ENCODE assay signal across 8 cellular contexts in the genomic region with DNA sequence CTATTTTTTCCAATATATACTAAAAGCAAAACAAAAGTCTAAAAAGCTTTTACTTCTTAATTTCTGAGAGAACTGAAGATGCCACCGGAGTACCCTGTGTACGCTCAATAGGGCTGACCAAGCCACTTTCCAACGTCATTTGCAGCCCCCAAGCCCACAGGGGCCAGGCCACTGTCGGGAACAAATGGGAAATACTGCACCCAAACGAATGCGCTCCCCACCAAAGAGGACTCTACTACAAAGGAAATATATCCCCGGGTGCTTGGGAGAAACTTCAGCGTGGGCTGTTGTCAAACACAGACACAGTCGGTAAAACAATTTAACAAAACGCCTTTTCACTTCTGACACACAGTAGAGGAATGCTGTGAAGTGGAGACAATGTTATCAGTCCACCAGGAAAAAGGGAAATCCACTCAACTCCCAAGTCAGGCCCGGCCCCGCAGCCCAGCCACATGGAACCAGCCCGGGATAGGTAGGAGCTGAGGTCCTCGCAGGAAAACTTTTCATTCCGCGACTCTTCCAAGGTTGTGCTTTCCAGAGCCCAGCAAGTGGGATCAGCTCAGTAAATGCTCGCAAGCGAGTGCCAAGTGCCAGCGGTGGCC. TPM values are rescaled to one million over a fixed set of nuclear protein-coding genes. Genes with fewer than 3 reads are reported as not detected.
DNase-seq lines count a peak whose midpoint lies in the region; ATAC-seq and TF ChIP-seq lines count a peak whose summit lies in the region.

No MANE protein-coding gene starts in this region.

- no peak for TF ChIP-seq POLR2A in esophagus muscularis mucosa (IDR thresholded peaks at IDR 0.05; ENCODE audit: low read depth)

- ATAC-seq in HG03469 (IDR thresholded peaks at IDR 0.05; ENCODE audit: unreplicated experiment) (no peak), GM18867 (IDR thresholded peaks at IDR 0.05; ENCODE audit: unreplicated experiment) (no peak)

- peak overlapping the region; percentile 88 for H3K27ac ChIP-seq in RWPE1
- peak overlapping the region; percentile 88 to 94 (median 93) for H3K27ac ChIP-seq in esophagus muscularis mucosa (replicated peaks in 1 of 4)
- H3K27ac ChIP-seq in neural cell (ENCODE audit: low read length), result no peak overlapping the region

- intact Hi-C loops in esophagus muscularis mucosa (cut with DNase I), result loop anchor here (5.0 kb wide), 1 partner anchor 86 kb away; no protein-coding TSS in a partner anchor

- TF ChIP-seq EP300 in esophagus muscularis mucosa (IDR thresholded peaks at IDR 0.05) (no peak), neural cell (conservative IDR thresholded peaks at IDR 0.05; ENCODE audit: poor library complexity, severe bottlenecking) (no peak)

- no peaks in the 10 kb centered on the region for H3K9me2 ChIP-seq in neural cell (ENCODE audit: insufficient read depth, low read length)

- peak overlapping the region; percentile 14 for H2AFZ ChIP-seq in neural cell (ENCODE audit: low read depth, low read length)

- peaks cover 50% of the 10 kb centered on the region for H3K79me2 ChIP-seq in neural cell (replicated peaks; ENCODE audit: insufficient read depth, low read length)

- DNase-seq in RWPE1 (ENCODE audit: low spot score) (peak; percentile 56), esophagus muscularis mucosa (ENCODE audit: extremely low spot score) (no peak), putamen (ENCODE audit: low spot score) (no peak), AML-193 (lab: John Stamatoyannopoulos, UW) (no peak)

- CTCF ChIA-PET in RWPE1 (lab: Yijun Ruan, JAX), result interaction anchor here (0.6 kb wide), 1 partner anchor 130 kb away, joined by 4 read pairs; no protein-coding TSS in a partner anchor

- H3F3A ChIP-seq in neural cell (ENCODE audit: insufficient read depth, low read length, poor library complexity, severe bottlenecking), result no peaks in the 10 kb centered on the region

- H3K9me3 ChIP-seq in esophagus muscularis mucosa (no peaks in the 10 kb centered on the region), neural cell (ENCODE audit: low read length) (no peaks in the 10 kb centered on the region)

- H3K9ac ChIP-seq in neural cell (ENCODE audit: low read length), result peak overlapping the region; percentile 68

- H3K4me2 ChIP-seq in neural cell (ENCODE audit: low read length), result peak overlapping the region; percentile 79

- WGBS in esophagus muscularis mucosa, result 15% methylated on average over 15 of the region's 19 CpGs

- H3K36me3 ChIP-seq in esophagus muscularis mucosa, result no peaks in the 10 kb centered on the region
- no peaks in the 10 kb centered on the region for H3K36me3 ChIP-seq in neural cell (ENCODE audit: insufficient read depth, low read length)

- TF ChIP-seq CTCF in GM12875 (IDR thresholded peaks at IDR 0.05; ENCODE audit: borderline replicate concordance, insufficient read depth, low read depth, low read length) (no peak), RWPE1 (conservative IDR thresholded peaks at IDR 0.05; ENCODE audit: low read depth) (no peak), esophagus muscularis mucosa (IDR thresholded peaks at IDR 0.05) (no peak), neural cell (IDR thresholded peaks at IDR 0.05; ENCODE audit: poor library complexity, severe bottlenecking) (no peak)

- peaks cover 34 to 71% (median 62%) of the 10 kb centered on the region in 4 donors for H3K4me1 ChIP-seq in esophagus muscularis mucosa

- H3K4me3 ChIP-seq in GM12875 (ENCODE audit: low read depth, low read length), result peak overlapping the region; percentile 63
- peak overlapping the region; percentile 82 to 96 (median 93) for H3K4me3 ChIP-seq in esophagus muscularis mucosa
- peak overlapping the region; percentile 87 for H3K4me3 ChIP-seq in neural cell (ENCODE audit: low read length)

- peak; percentile 10 for TF ChIP-seq RAD21 in neural cell (conservative IDR thresholded peaks at IDR 0.05)

- H4K20me1 ChIP-seq in neural cell (ENCODE audit: insufficient read depth), result no peaks in the 10 kb centered on the region

- POLR2A ChIA-PET in RWPE1 (lab: Yijun Ruan, JAX; ENCODE audit: low non-redundant PET), result no interaction called here

- H3K27me3 ChIP-seq in esophagus muscularis mucosa (no peaks in the 10 kb centered on the region), neural cell (ENCODE audit: insufficient read depth, low read depth, low read length) (peaks cover 6% of the 10 kb centered on the region)

TF ChIP-seq in neural cell, 6 proteins besides CTCF, POLR2A, EP300 and RAD21:
- TF ChIP-seq POLR2AphosphoS5 (IDR thresholded peaks at IDR 0.05) (no peak), EZH2 (IDR thresholded peaks at IDR 0.05; ENCODE audit: borderline replicate concordance, insufficient read depth, low read length, poor library complexity, severe bottlenecking) (no peak), MXI1 (conservative IDR thresholded peaks at IDR 0.05; ENCODE audit: poor library complexity, severe bottlenecking) (no peak), SMC3 (conservative IDR thresholded peaks at IDR 0.05; ENCODE audit: poor library complexity) (no peak), TAF1 (IDR thresholded peaks at IDR 0.05; ENCODE audit: low read depth) (no peak)
- TF ChIP-seq, protein P1, sequence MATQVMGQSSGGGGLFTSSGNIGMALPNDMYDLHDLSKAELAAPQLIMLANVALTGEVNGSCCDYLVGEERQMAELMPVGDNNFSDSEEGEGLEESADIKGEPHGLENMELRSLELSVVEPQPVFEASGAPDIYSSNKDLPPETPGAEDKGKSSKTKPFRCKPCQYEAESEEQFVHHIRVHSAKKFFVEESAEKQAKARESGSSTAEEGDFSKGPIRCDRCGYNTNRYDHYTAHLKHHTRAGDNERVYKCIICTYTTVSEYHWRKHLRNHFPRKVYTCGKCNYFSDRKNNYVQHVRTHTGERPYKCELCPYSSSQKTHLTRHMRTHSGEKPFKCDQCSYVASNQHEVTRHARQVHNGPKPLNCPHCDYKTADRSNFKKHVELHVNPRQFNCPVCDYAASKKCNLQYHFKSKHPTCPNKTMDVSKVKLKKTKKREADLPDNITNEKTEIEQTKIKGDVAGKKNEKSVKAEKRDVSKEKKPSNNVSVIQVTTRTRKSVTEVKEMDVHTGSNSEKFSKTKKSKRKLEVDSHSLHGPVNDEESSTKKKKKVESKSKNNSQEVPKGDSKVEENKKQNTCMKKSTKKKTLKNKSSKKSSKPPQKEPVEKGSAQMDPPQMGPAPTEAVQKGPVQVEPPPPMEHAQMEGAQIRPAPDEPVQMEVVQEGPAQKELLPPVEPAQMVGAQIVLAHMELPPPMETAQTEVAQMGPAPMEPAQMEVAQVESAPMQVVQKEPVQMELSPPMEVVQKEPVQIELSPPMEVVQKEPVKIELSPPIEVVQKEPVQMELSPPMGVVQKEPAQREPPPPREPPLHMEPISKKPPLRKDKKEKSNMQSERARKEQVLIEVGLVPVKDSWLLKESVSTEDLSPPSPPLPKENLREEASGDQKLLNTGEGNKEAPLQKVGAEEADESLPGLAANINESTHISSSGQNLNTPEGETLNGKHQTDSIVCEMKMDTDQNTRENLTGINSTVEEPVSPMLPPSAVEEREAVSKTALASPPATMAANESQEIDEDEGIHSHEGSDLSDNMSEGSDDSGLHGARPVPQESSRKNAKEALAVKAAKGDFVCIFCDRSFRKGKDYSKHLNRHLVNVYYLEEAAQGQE (IDR thresholded peaks at IDR 0.05; ENCODE audit: borderline replicate concordance), result no peak

RNA-seq across cellular contexts. Expression of a gene that starts 1.4 kb away (rescaled TPM):
- 100 to 1,000 TPM in 3 of 4 donors, 10 to 100 TPM in 1; 98.9 to 122 (median 105) TPM for total RNA-seq in esophagus muscularis mucosa
- 10.4 and 12.4 TPM in 2 replicates for polyA plus RNA-seq in neural cell
- 72.4 and 75.5 TPM in 2 replicates for polyA minus RNA-seq in neural cell
